3 cellular contexts compared by ENCODE assay signal in genomic region chr14:93938766-93939303, GRCh38.
TF ChIP-seq lines count a peak whose summit lies in the region.

No MANE protein-coding gene starts in this region.

TF ChIP-seq in A549, 52 proteins besides CTCF, POLR2A, EP300 and RAD21:
- TF ChIP-seq BCL3 (IDR thresholded peaks at IDR 0.05) (no peak), ZFP36 (IDR thresholded peaks at IDR 0.05; ENCODE audit: borderline replicate concordance, partially characterized antibody) (no peak), HOXB13 (CRISPR knock-in tag; IDR thresholded peaks at IDR 0.05; ENCODE audit: low read depth) (no peak), CEBPB (IDR thresholded peaks at IDR 0.05) (no peak), NR3C1 (IDR thresholded peaks at IDR 0.05) (no peak), ATOH8 (CRISPR knock-in tag; IDR thresholded peaks at IDR 0.05; ENCODE audit: low read depth) (no peak), E2F6 (IDR thresholded peaks at IDR 0.05; ENCODE audit: borderline replicate concordance, low read depth) (no peak), GATA3 (IDR thresholded peaks at IDR 0.05; ENCODE audit: borderline replicate concordance) (no peak), SMC3 (IDR thresholded peaks at IDR 0.05) (no peak), KDM5A (IDR thresholded peaks at IDR 0.05) (no peak), ELK1 (IDR thresholded peaks at IDR 0.05; ENCODE audit: low read depth, low read length) (no peak), BHLHE40 (IDR thresholded peaks at IDR 0.05; ENCODE audit: low read depth, low read length) (no peak), MAX (IDR thresholded peaks at IDR 0.05) (no peak), CBX2 (IDR thresholded peaks at IDR 0.05; ENCODE audit: borderline replicate concordance, low read depth) (no peak), TP53 (CRISPR knock-in tag; IDR thresholded peaks at IDR 0.05) (no peak), ZSCAN20 (CRISPR knock-in tag; IDR thresholded peaks at IDR 0.05) (no peak), NPAS2 (CRISPR knock-in tag; IDR thresholded peaks at IDR 0.05; ENCODE audit: borderline replicate concordance) (no peak), EHF (CRISPR knock-in tag; IDR thresholded peaks at IDR 0.05) (no peak), HOXB5 (CRISPR knock-in tag; IDR thresholded peaks at IDR 0.05) (no peak), RNF2 (IDR thresholded peaks at IDR 0.05; ENCODE audit: borderline replicate concordance, low read depth) (no peak)

TF ChIP-seq in GM23338, 12 proteins besides CTCF, POLR2A, EP300 and RAD21 (continues in another document):
- no peak for TF ChIP-seq ZNF462 (CRISPR knock-in tag; IDR thresholded peaks at IDR 0.05)
- TF ChIP-seq EZH2 (IDR thresholded peaks at IDR 0.05; ENCODE audit: low read depth, unreplicated experiment), result no peak
- TF ChIP-seq POLR2AphosphoS5 (IDR thresholded peaks at IDR 0.05; ENCODE audit: low read depth), result no peak
- no peak for TF ChIP-seq NANOG (IDR thresholded peaks at IDR 0.05; ENCODE audit: borderline replicate concordance)
- TF ChIP-seq EZH2phosphoT487 (IDR thresholded peaks at IDR 0.05; ENCODE audit: unreplicated experiment), result no peak
- TF ChIP-seq REST (IDR thresholded peaks at IDR 0.05; ENCODE audit: unreplicated experiment), result no peak
- TF ChIP-seq CREB1 (CRISPR knock-in tag; IDR thresholded peaks at IDR 0.05; ENCODE audit: low read depth), result no peak
- no peak for TF ChIP-seq ZNF331 (CRISPR knock-in tag; IDR thresholded peaks at IDR 0.05; ENCODE audit: low read depth)
- no peak for TF ChIP-seq STAT1 (IDR thresholded peaks at IDR 0.05; ENCODE audit: unreplicated experiment)

TF ChIP-seq in HEK293T, 16 proteins besides CTCF, POLR2A, EP300 and RAD21 (continued from another document):
- TF ChIP-seq FOXK2 (IDR thresholded peaks at IDR 0.05) (no peak), SP1 (IDR thresholded peaks at IDR 0.05) (no peak), BHLHE40 (IDR thresholded peaks at IDR 0.05; ENCODE audit: borderline replicate concordance) (no peak), ELF4 (IDR thresholded peaks at IDR 0.05) (no peak), ZNF384 (IDR thresholded peaks at IDR 0.05) (no peak), FOXA1 (IDR thresholded peaks at IDR 0.05) (no peak), FOXM1 (IDR thresholded peaks at IDR 0.05; ENCODE audit: borderline replicate concordance) (no peak), HDGF (IDR thresholded peaks at IDR 0.05; ENCODE audit: borderline replicate concordance) (no peak), LEF1 (IDR thresholded peaks at IDR 0.05; ENCODE audit: borderline replicate concordance) (no peak), PKNOX1 (IDR thresholded peaks at IDR 0.05) (no peak)
TF ChIP-seq in HEK293T: peak in this region for 0.
